Comparison of ENCODE assay signal across 15 cellular contexts in the genomic region with DNA sequence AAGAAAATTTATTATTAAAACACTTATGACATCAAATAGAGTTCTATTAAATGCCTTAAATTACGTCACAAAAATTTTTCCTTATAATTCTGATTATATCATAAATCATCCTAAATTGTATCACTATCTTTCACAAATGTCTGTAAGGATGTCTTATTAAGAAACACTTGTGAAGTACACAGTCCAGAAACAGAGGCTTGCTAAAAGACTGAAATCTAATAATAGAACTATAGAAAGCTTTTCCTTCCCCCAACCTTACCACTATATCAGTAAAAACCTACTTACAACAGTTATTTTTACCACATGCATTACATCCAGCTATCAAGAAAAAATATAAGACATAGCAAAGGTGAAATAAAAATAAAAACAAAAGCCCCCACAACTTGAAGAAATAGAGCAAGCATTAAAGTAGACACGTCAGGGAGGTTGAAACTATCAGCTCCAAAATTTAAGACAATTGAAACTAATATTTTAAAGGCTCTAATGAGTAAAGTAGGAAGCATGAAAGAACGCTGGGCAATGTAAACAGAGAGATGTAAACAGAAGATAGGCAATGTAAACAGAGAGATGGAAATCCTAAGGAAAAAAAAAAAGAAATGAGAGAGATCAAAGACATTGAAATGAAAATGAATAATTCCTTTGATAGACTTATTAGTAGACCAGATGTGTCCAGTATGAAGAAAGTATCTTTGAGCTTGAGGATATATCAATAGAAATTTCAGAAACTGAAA.
DNase-seq lines count a peak whose midpoint lies in the region; ATAC-seq, FAIRE-seq and TF ChIP-seq lines count a peak whose summit lies in the region.
"Had no signal": no experiment of that assay in that cellular context is flagged by ENCODE, and none has a peak within 500 bp of the region (broad histone marks: within the 10 kb centered on the region; RNA-seq: fewer than 3 reads in every experiment).

No MANE protein-coding gene starts in this region.

- peak overlapping the region; percentile 82 for H3K27ac ChIP-seq in cardiac muscle cell
- no peak overlapping the region for H3K27ac ChIP-seq in HepG2 (ENCODE audit: extremely low read length, insufficient read depth, low read length)
- no peak overlapping the region for H3K27ac ChIP-seq in right lobe of liver
- H3K27ac ChIP-seq: BLaER1 treated with 17β-estradiol and CSF1 and Interleukin-3, amounts not matched to agents 10 nM and 100 nM; GM23248 had no signal

- H4K20me1 ChIP-seq in HepG2 (ENCODE audit: insufficient read depth, low read length) = no peaks in the 10 kb centered on the region
- H4K20me1 ChIP-seq: BLaER1 treated with 17β-estradiol and CSF1 and Interleukin-3, amounts not matched to agents 10 nM and 100 nM had no signal

- no peaks in the 10 kb centered on the region for H3K27me3 ChIP-seq in cardiac muscle cell
- no peaks in the 10 kb centered on the region for H3K27me3 ChIP-seq in HepG2 (ENCODE audit: control insufficient read depth in 1 of 2, insufficient read depth in 2 of 2, low read length in 2 of 2)
- no peaks in the 10 kb centered on the region for H3K27me3 ChIP-seq in right lobe of liver
- H3K27me3 ChIP-seq: BLaER1 treated with 17β-estradiol and CSF1 and Interleukin-3, amounts not matched to agents 10 nM and 100 nM had no signal

- DNase-seq in cardiac muscle cell (ENCODE audit: low read depth in 1 of 2, low spot score in 1 of 2) = peak in 1 of 2 donors; percentile 43
- no peak for DNase-seq in cardiac septum (ENCODE audit: low spot score)
- no peak for DNase-seq in HepG2 (ENCODE audit: low spot score)
- DNase-seq in right lobe of liver = no peak
- DNase-seq in frontal cortex (ENCODE audit: low spot score in 2 of 2) = no peak
- no peak for DNase-seq in stimulated activated CD4-positive, alpha-beta T cell treated with anti-CD3 and anti-CD28 coated beads, Interleukin-4, amount 100 ng/mL, for 1 hour
- no peak for DNase-seq in NOMO-1 treated with dmso at 0.1 percent for 144 hours (lab: John Stamatoyannopoulos, UW; ENCODE audit: unreplicated experiment)
- DNase-seq: Calu3; CD8-positive, alpha-beta T cell; GM23248; IMR-90 had no signal

- FAIRE-seq in HepG2 (lab: Jason Lieb, UNC) (no peak), frontal cortex (lab: Jason Lieb, UNC) (peak; percentile 24)
- FAIRE-seq: G401.6, GM12891 had no signal

- POLR2A ChIA-PET in HepG2 (lab: Yijun Ruan, JAX) = no interaction called here

- no peak for TF ChIP-seq RAD21 in HepG2 (CRISPR knock-in tag; IDR thresholded peaks at IDR 0.05)

- under 1% methylated on average over 3 of the region's 3 CpGs for WGBS in HepG2 (ENCODE audit: low lambda C conversion rate)
- WGBS in right lobe of liver (ENCODE audit: insufficient coverage, low coverage, low lambda C conversion rate, missing lambda C conversion rate) = 21% methylated on average over 3 of the region's 3 CpGs

- no peak overlapping the region for H3K4me2 ChIP-seq in HepG2 (ENCODE audit: low read depth, low read length)
- H3K4me2 ChIP-seq: BLaER1 treated with 17β-estradiol and CSF1 and Interleukin-3, amounts not matched to agents 10 nM and 100 nM had no signal

- CTCF ChIA-PET in HepG2 (lab: Yijun Ruan, JAX; ENCODE audit: low intra/inter-chr PET ratio, low total read pairs) = no interaction called here

- no peaks in the 10 kb centered on the region for H3K9me3 ChIP-seq in cardiac muscle cell (ENCODE audit: low read depth)
- H3K9me3 ChIP-seq in HepG2 (ENCODE audit: low read length) = no peaks in the 10 kb centered on the region
- no peaks in the 10 kb centered on the region for H3K9me3 ChIP-seq in right lobe of liver
- H3K9me3 ChIP-seq: BLaER1 treated with 17β-estradiol and CSF1 and Interleukin-3, amounts not matched to agents 10 nM and 100 nM; HAP-1 had no signal

- no peaks in the 10 kb centered on the region for H3K79me2 ChIP-seq in HepG2 (ENCODE audit: insufficient read depth, low read length)

- no peak; a peak in 1 of 4 replicates for TF ChIP-seq EP300 in HepG2 (IDR thresholded peaks at IDR 0.05; ENCODE audit: low read depth in 2 of 2, low read length in 2 of 2)
- TF ChIP-seq EP300 in HepG2 (CRISPR knock-in tag; IDR thresholded peaks at IDR 0.05; ENCODE audit: borderline replicate concordance) = no peak

- no peak overlapping the region for H3K9ac ChIP-seq in HepG2 (ENCODE audit: insufficient read depth, low read depth, low read length)
- H3K9ac ChIP-seq: BLaER1 treated with 17β-estradiol and CSF1 and Interleukin-3, amounts not matched to agents 10 nM and 100 nM; GM23248 had no signal

- H3K4me1 ChIP-seq in cardiac muscle cell (ENCODE audit: low read depth) = peaks cover 27% of the 10 kb centered on the region
- peaks cover 6% of the 10 kb centered on the region for H3K4me1 ChIP-seq in HepG2 (ENCODE audit: insufficient read depth, low read length)
- no peaks in the 10 kb centered on the region for H3K4me1 ChIP-seq in right lobe of liver
- H3K4me1 ChIP-seq: BLaER1 treated with 17β-estradiol and CSF1 and Interleukin-3, amounts not matched to agents 10 nM and 100 nM; HAP-1 had no signal

- TF ChIP-seq POLR2A in HepG2 (IDR thresholded peaks at IDR 0.05; ENCODE audit: insufficient read depth in 1 of 2, low read depth in 2 of 2, low read length in 2 of 2) (no peak), right lobe of liver (IDR thresholded peaks at IDR 0.05) (no peak)

- in situ Hi-C loops in HepG2 (cut with HindIII; ENCODE audit: extremely low pct_ligation_motif_present, low pct_unique_long_range_greater_than_20kb) = no loop called here

- no TSS peak for BruUV-seq in HepG2 (replicated peaks; lab: Mats Ljungman, UMichigan)

- intact Hi-C loops in cardiac septum (cut with DNase I) = no loop called here
- intact Hi-C loops in HepG2 (cut with micrococcal nuclease; ENCODE audit: unreplicated experiment) = no loop called here
- intact Hi-C loops in right lobe of liver (cut with DNase I) = no loop called here

- ATAC-seq in HepG2 (no peak), right lobe of liver (no peak)
- ATAC-seq: CD8-positive, alpha-beta T cell had no signal

- no peak overlapping the region for H2AFZ ChIP-seq in HepG2 (ENCODE audit: low read length)
- H2AFZ ChIP-seq: GM23248 had no signal

- H3K36me3 ChIP-seq in cardiac muscle cell (no peaks in the 10 kb centered on the region), HepG2 (replicated peaks in 1 of 2; ENCODE audit: control insufficient read depth in 1 of 2, insufficient read depth in 2 of 2, low read length in 2 of 2) (no peaks in the 10 kb centered on the region), right lobe of liver (no peaks in the 10 kb centered on the region)
- H3K36me3 ChIP-seq: BLaER1 treated with 17β-estradiol and CSF1 and Interleukin-3, amounts not matched to agents 10 nM and 100 nM; HAP-1 had no signal

- H3K4me3 ChIP-seq in cardiac muscle cell (peak overlapping the region; percentile 0), HepG2 (replicated peaks in 1 of 3; ENCODE audit: insufficient read depth in 1 of 3, low read depth in 2 of 3, low read length in 3 of 3) (no peak overlapping the region), right lobe of liver (no peak overlapping the region)
- H3K4me3 ChIP-seq: BLaER1 treated with 17β-estradiol and CSF1 and Interleukin-3, amounts not matched to agents 10 nM and 100 nM; GM23248; HAP-1 had no signal

- no peak for TF ChIP-seq CTCF in cardiac muscle cell (IDR thresholded peaks at IDR 0.05; ENCODE audit: low read depth, low read length)
- TF ChIP-seq CTCF in HepG2 (CRISPR knock-in tag; IDR thresholded peaks at IDR 0.05) = no peak
- TF ChIP-seq CTCF in right lobe of liver (IDR thresholded peaks at IDR 0.05) = no peak

TF ChIP-seq in HepG2, 621 proteins besides CTCF, POLR2A, EP300 and RAD21 (continues in another document):
- TF ChIP-seq FOXP1 (IDR thresholded peaks at IDR 0.05) = no peak
- 0 out of 2 replicates have a peak, but pooled peaks have one; percentile 29 for TF ChIP-seq FOXP1 (CRISPR knock-in tag; IDR thresholded peaks at IDR 0.05)
- TF ChIP-seq ERF (CRISPR knock-in tag; IDR thresholded peaks at IDR 0.05) = no peak
- TF ChIP-seq, protein P1, sequence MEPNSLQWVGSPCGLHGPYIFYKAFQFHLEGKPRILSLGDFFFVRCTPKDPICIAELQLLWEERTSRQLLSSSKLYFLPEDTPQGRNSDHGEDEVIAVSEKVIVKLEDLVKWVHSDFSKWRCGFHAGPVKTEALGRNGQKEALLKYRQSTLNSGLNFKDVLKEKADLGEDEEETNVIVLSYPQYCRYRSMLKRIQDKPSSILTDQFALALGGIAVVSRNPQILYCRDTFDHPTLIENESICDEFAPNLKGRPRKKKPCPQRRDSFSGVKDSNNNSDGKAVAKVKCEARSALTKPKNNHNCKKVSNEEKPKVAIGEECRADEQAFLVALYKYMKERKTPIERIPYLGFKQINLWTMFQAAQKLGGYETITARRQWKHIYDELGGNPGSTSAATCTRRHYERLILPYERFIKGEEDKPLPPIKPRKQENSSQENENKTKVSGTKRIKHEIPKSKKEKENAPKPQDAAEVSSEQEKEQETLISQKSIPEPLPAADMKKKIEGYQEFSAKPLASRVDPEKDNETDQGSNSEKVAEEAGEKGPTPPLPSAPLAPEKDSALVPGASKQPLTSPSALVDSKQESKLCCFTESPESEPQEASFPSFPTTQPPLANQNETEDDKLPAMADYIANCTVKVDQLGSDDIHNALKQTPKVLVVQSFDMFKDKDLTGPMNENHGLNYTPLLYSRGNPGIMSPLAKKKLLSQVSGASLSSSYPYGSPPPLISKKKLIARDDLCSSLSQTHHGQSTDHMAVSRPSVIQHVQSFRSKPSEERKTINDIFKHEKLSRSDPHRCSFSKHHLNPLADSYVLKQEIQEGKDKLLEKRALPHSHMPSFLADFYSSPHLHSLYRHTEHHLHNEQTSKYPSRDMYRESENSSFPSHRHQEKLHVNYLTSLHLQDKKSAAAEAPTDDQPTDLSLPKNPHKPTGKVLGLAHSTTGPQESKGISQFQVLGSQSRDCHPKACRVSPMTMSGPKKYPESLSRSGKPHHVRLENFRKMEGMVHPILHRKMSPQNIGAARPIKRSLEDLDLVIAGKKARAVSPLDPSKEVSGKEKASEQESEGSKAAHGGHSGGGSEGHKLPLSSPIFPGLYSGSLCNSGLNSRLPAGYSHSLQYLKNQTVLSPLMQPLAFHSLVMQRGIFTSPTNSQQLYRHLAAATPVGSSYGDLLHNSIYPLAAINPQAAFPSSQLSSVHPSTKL (CRISPR knock-in tag; IDR thresholded peaks at IDR 0.05) = peak; percentile 43; the same call in 1 of the 2 replicates
- no peak for TF ChIP-seq ZNF205 (CRISPR knock-in tag; IDR thresholded peaks at IDR 0.05)
- peak; percentile 54; the same call in 1 of the 2 replicates for TF ChIP-seq ISL2 (CRISPR knock-in tag; IDR thresholded peaks at IDR 0.05)
- no peak for TF ChIP-seq RBM39 (IDR thresholded peaks at IDR 0.05; ENCODE audit: low read depth, low read length, poor library complexity, severe bottlenecking)
- TF ChIP-seq ETV6 (CRISPR knock-in tag; conservative IDR thresholded peaks at IDR 0.05) = no peak
